In the genomic region with DNA sequence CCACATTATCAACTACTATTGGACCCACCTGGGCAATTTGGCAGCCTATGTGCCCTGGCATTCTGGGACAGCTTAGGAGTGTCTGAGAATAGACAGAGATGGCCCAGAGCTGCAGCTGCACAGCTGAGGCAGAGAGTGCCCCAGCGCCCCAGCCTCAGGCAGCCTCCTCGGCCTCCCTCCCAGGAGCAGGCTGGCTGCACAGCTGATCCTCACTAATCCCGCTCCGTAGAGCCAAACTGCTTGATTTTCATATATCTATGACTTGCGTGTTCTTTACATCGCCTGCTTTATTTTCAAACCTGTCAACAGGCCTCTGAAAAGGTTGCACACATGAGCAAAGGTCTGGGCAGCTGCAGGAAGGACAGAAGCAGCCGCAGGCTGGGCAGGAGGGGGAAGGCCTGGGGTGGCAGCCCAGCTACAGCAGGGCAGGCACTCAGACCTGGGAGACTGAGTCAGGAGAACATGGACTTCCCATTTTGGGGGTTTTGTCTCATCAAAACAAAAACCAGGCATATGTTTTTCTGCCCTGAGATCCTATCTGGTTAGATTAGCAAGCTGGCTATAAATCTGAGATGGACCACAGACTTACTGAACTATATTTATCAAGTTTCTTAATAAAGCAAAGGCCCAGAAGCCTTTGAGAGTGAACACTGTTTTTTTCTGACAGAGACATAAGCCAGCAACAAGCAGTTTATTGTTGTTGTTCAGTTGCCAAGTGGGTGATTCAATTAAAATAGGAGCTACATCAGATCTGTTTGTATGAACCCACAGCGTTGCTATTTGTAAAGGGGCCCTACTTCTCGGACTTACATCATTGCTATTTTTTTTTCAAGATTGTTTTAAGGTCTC, we compare ENCODE assay signal across 1 cellular context.
TF ChIP-seq lines count a peak whose summit lies in the region.

No MANE protein-coding gene starts in this region.

TF ChIP-seq in GM23338, 12 proteins besides CTCF, POLR2A, EP300 and RAD21 (continued from another document):
- TF ChIP-seq, protein P1, sequence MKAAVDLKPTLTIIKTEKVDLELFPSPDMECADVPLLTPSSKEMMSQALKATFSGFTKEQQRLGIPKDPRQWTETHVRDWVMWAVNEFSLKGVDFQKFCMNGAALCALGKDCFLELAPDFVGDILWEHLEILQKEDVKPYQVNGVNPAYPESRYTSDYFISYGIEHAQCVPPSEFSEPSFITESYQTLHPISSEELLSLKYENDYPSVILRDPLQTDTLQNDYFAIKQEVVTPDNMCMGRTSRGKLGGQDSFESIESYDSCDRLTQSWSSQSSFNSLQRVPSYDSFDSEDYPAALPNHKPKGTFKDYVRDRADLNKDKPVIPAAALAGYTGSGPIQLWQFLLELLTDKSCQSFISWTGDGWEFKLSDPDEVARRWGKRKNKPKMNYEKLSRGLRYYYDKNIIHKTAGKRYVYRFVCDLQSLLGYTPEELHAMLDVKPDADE (IDR thresholded peaks at IDR 0.05) = no peak
- TF ChIP-seq, protein P2, sequence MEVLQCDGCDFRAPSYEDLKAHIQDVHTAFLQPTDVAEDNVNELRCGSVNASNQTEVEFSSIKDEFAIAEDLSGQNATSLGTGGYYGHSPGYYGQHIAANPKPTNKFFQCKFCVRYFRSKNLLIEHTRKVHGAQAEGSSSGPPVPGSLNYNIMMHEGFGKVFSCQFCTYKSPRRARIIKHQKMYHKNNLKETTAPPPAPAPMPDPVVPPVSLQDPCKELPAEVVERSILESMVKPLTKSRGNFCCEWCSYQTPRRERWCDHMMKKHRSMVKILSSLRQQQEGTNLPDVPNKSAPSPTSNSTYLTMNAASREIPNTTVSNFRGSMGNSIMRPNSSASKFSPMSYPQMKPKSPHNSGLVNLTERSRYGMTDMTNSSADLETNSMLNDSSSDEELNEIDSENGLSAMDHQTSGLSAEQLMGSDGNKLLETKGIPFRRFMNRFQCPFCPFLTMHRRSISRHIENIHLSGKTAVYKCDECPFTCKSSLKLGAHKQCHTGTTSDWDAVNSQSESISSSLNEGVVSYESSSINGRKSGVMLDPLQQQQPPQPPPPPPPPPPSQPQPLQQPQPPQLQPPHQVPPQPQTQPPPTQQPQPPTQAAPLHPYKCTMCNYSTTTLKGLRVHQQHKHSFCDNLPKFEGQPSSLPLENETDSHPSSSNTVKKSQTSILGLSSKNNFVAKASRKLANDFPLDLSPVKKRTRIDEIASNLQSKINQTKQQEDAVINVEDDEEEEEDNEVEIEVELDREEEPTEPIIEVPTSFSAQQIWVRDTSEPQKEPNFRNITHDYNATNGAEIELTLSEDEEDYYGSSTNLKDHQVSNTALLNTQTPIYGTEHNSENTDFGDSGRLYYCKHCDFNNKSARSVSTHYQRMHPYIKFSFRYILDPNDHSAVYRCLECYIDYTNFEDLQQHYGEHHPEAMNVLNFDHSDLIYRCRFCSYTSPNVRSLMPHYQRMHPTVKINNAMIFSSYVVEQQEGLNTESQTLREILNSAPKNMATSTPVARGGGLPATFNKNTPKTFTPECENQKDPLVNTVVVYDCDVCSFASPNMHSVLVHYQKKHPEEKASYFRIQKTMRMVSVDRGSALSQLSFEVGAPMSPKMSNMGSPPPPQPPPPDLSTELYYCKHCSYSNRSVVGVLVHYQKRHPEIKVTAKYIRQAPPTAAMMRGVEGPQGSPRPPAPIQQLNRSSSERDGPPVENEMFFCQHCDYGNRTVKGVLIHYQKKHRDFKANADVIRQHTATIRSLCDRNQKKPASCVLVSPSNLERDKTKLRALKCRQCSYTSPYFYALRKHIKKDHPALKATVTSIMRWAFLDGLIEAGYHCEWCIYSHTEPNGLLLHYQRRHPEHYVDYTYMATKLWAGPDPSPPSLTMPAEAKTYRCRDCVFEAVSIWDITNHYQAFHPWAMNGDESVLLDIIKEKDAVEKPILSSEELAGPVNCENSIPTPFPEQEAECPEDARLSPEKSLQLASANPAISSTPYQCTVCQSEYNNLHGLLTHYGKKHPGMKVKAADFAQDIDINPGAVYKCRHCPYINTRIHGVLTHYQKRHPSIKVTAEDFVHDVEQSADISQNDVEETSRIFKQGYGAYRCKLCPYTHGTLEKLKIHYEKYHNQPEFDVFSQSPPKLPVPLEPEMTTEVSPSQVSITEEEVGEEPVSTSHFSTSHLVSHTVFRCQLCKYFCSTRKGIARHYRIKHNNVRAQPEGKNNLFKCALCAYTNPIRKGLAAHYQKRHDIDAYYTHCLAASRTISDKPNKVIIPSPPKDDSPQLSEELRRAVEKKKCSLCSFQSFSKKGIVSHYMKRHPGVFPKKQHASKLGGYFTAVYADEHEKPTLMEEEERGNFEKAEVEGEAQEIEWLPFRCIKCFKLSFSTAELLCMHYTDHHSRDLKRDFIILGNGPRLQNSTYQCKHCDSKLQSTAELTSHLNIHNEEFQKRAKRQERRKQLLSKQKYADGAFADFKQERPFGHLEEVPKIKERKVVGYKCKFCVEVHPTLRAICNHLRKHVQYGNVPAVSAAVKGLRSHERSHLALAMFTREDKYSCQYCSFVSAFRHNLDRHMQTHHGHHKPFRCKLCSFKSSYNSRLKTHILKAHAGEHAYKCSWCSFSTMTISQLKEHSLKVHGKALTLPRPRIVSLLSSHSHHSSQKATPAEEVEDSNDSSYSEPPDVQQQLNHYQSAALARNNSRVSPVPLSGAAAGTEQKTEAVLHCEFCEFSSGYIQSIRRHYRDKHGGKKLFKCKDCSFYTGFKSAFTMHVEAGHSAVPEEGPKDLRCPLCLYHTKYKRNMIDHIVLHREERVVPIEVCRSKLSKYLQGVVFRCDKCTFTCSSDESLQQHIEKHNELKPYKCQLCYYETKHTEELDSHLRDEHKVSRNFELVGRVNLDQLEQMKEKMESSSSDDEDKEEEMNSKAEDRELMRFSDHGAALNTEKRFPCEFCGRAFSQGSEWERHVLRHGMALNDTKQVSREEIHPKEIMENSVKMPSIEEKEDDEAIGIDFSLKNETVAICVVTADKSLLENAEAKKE (CRISPR knock-in tag; IDR thresholded peaks at IDR 0.05) = no peak
- TF ChIP-seq EZH2phosphoT487 (IDR thresholded peaks at IDR 0.05; ENCODE audit: unreplicated experiment) (no peak), EZH2 (IDR thresholded peaks at IDR 0.05; ENCODE audit: low read depth, unreplicated experiment) (no peak), REST (IDR thresholded peaks at IDR 0.05; ENCODE audit: unreplicated experiment) (no peak)
